In genomic region chr20:4666001-4666470, GRCh38 we compare ENCODE assay signal across 8 cellular contexts. TPM values are rescaled to one million over a fixed set of nuclear protein-coding genes. Genes with fewer than 3 reads are reported as not detected.
DNase-seq lines count a peak whose midpoint lies in the region; ATAC-seq and TF ChIP-seq lines count a peak whose summit lies in the region.
"Had no signal": no experiment of that assay in that cellular context is flagged by ENCODE, and none has a peak within 500 bp of the region (broad histone marks: within the 10 kb centered on the region; RNA-seq: fewer than 3 reads in every experiment).

No MANE protein-coding gene starts in this region.

- no peak overlapping the region for H3K4me3 ChIP-seq in fibroblast of mammary gland (ENCODE audit: control insufficient read depth, low read depth, low read length)
- H3K4me3 ChIP-seq: heart right ventricle had no signal

- H3K27ac Mint-ChIP-seq in stimulated activated naive CD8-positive, alpha-beta T cell treated with anti-CD3 and anti-CD28 coated beads, Interleukin-15, Interleukin-2, amounts not matched to agents 100 ng/mL and 50 ng/mL, for 24 hours: peak overlapping the region; percentile 85

- TF ChIP-seq CTCF in fibroblast of mammary gland (conservative IDR thresholded peaks at IDR 0.05; ENCODE audit: control insufficient read depth, insufficient read depth, low read depth, low read length): no peak

- peak overlapping the region; percentile 64 for H3K4me3 Mint-ChIP-seq in stimulated activated naive CD8-positive, alpha-beta T cell treated with anti-CD3 and anti-CD28 coated beads, Interleukin-15, Interleukin-2, amounts not matched to agents 100 ng/mL and 50 ng/mL, for 24 hours

- DNase-seq in M059J (ENCODE audit: low read depth): peak; percentile 94
- DNase-seq in activated CD4-positive, alpha-beta T cell treated with anti-CD3 and anti-CD28 coated beads for 48 hours: peak; percentile 68
- peak; percentile 63 for DNase-seq in fibroblast of mammary gland (ENCODE audit: low read depth)
- DNase-seq in NCI-H2107 (lab: John Stamatoyannopoulos, UW): no peak
- no peak for DNase-seq in NCI-H1105 treated with DMSO at 0.1 percent for 48 hours (lab: John Stamatoyannopoulos, UW)
- DNase-seq: heart right ventricle had no signal

- no peaks in the 10 kb centered on the region for H3K36me3 Mint-ChIP-seq in stimulated activated naive CD8-positive, alpha-beta T cell treated with anti-CD3 and anti-CD28 coated beads, Interleukin-15, Interleukin-2, amounts not matched to agents 100 ng/mL and 50 ng/mL, for 24 hours (ENCODE audit: low read depth)

- H3K9me3 Mint-ChIP-seq in stimulated activated naive CD8-positive, alpha-beta T cell treated with anti-CD3 and anti-CD28 coated beads, Interleukin-15, Interleukin-2, amounts not matched to agents 100 ng/mL and 50 ng/mL, for 24 hours: no peaks in the 10 kb centered on the region

- no peak for ATAC-seq in HG03342 (IDR thresholded peaks at IDR 0.05; ENCODE audit: unreplicated experiment)

- H3K27me3 Mint-ChIP-seq in stimulated activated naive CD8-positive, alpha-beta T cell treated with anti-CD3 and anti-CD28 coated beads, Interleukin-15, Interleukin-2, amounts not matched to agents 100 ng/mL and 50 ng/mL, for 24 hours: no peaks in the 10 kb centered on the region

- peaks cover 33% of the 10 kb centered on the region for H3K4me1 Mint-ChIP-seq in stimulated activated naive CD8-positive, alpha-beta T cell treated with anti-CD3 and anti-CD28 coated beads, Interleukin-15, Interleukin-2, amounts not matched to agents 100 ng/mL and 50 ng/mL, for 24 hours (ENCODE audit: low read depth)

RNA-seq across cellular contexts. Expression of gene PRNP, which starts 20.2 kb away (rescaled TPM):
- total RNA-seq in M059J (2014; rRNA removed; shearing (Covaris generic)): 345 and 416 TPM in 2 replicates

RNA-seq across cellular contexts. Expression of gene PRND, which starts 55.7 kb away (rescaled TPM):
- not detected in 2 replicates for total RNA-seq in M059J (2014; rRNA removed; shearing (Covaris generic))

Comparison
In these comparisons a context has a peak if more than half of its experiments do, and no peak if none do; other contexts are left out.
1. DNase-seq: peak in M059J (single experiment), activated CD4-positive, alpha-beta T cell treated with anti-CD3 and anti-CD28 coated beads for 48 hours (single experiment) and fibroblast of mammary gland (single experiment); none in NCI-H2107 (single experiment) and NCI-H1105 treated with DMSO at 0.1 percent for 48 hours (single experiment).